Comparison of ENCODE assay signal across 25 cellular contexts in the genomic region with DNA sequence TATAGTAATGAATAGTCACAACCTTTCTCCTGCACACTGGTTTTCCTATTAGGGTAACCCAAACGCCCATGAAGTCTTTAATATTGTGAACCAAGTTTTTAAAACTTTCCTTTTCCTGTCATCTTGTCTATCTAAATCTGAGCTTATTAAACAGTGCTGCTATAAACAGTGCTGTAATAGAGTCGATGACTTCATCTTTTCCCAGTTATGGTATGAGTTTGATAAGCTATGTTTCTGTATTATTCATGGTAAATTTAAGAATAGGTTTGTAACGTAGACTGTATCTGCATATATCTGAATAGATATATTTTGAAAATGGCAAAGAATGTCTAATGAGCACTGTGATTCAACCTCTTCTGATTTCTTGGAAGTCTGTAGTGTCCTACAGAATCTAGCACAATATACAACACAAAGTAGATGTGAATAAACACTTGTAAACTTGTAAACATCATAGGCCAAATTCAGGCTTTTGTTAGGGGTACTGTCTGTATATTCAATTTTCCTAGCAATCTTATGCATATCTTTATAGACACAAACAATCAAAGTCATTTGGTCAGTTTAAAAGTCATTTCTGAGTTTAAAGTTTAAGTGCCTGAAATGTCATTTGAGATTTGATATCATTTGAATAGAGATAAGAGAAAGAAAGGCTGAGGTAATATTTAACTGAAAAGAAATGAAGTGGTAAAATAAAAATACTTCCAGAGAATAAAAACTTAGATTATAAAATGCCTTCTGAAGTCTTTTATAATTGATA.
DNase-seq lines count a peak whose midpoint lies in the region; ATAC-seq, FAIRE-seq and TF ChIP-seq lines count a peak whose summit lies in the region.
"Had no signal": no experiment of that assay in that cellular context is flagged by ENCODE, and none has a peak within 500 bp of the region (broad histone marks: within the 10 kb centered on the region; RNA-seq: fewer than 3 reads in every experiment).

No MANE protein-coding gene starts in this region.

- H3K36me3 ChIP-seq in HEK293 (ENCODE audit: control insufficient read depth in 2 of 2, insufficient read depth in 1 of 2, low read length in 2 of 2) (no peaks in the 10 kb centered on the region), right lobe of liver (no peaks in the 10 kb centered on the region), mesenchymal stem cell (ENCODE audit: control insufficient read depth in 1 of 2, insufficient read depth in 2 of 2, low read depth in 1 of 2, low read length in 2 of 2) (no peaks in the 10 kb centered on the region)
- H3K36me3 ChIP-seq: BLaER1, HAP-1 had no signal

- peaks cover 4% of the 10 kb centered on the region for H3K79me1 ChIP-seq in mesenchymal stem cell (replicated peaks; ENCODE audit: low read length, poor library complexity, severe bottlenecking)

- no peak overlapping the region for H3K23ac ChIP-seq in mesenchymal stem cell (ENCODE audit: low read length in 2 of 2)

- no peaks in the 10 kb centered on the region for H3K9me3 Mint-ChIP-seq in stimulated activated effector memory CD8-positive, alpha-beta T cell treated with anti-CD3 and anti-CD28 coated beads, Interleukin-12 subunit alpha, Interleukin-12 subunit beta, amount 100 ng/mL, for 72 hours
- H3K9me3 Mint-ChIP-seq in activated naive CD4-positive, alpha-beta T cell treated with anti-CD3 and anti-CD28 coated beads for 36 hours: no peaks in the 10 kb centered on the region
- H3K9me3 Mint-ChIP-seq: CD4-positive, alpha-beta T cell; GM23338 had no signal

- TF ChIP-seq CTCF in HEK293 (tag by site-specific recombination; IDR thresholded peaks at IDR 0.05) (no peak), right lobe of liver (IDR thresholded peaks at IDR 0.05) (no peak)

- no peak overlapping the region for H3K27ac Mint-ChIP-seq in stimulated activated effector memory CD8-positive, alpha-beta T cell treated with anti-CD3 and anti-CD28 coated beads, Interleukin-12 subunit alpha, Interleukin-12 subunit beta, amount 100 ng/mL, for 72 hours
- H3K27ac Mint-ChIP-seq in activated naive CD4-positive, alpha-beta T cell treated with anti-CD3 and anti-CD28 coated beads for 36 hours: no peak overlapping the region
- H3K27ac Mint-ChIP-seq: CD4-positive, alpha-beta T cell; GM23338 had no signal

- TF ChIP-seq POLR2A in right lobe of liver (IDR thresholded peaks at IDR 0.05): no peak

- H2BK12ac ChIP-seq in mesenchymal stem cell (ENCODE audit: low read length in 2 of 2): no peak overlapping the region

- H4K8ac ChIP-seq in mesenchymal stem cell (ENCODE audit: low read length): no peak overlapping the region

- intact Hi-C loops in right lobe of liver (cut with DNase I): no loop called here
- intact Hi-C loops in activated naive CD4-positive, alpha-beta T cell treated with anti-CD3 and anti-CD28 coated beads for 36 hours (cut with micrococcal nuclease): no loop called here

- H3K27ac ChIP-seq in HEK293 (ENCODE audit: extremely low read depth, low read depth, low read length) (no peak overlapping the region), right lobe of liver (peak overlapping the region in 2 of 3 donors; percentile 60 to 62), mesenchymal stem cell (ENCODE audit: low read length, poor library complexity, severe bottlenecking) (no peak overlapping the region)
- H3K27ac ChIP-seq: BLaER1, KMS-11, RWPE1 had no signal

- no peaks in the 10 kb centered on the region for H3K9me3 ChIP-seq in HEK293 (ENCODE audit: control insufficient read depth, insufficient read depth, low read depth, low read length)
- no peaks in the 10 kb centered on the region for H3K9me3 ChIP-seq in right lobe of liver
- H3K9me3 ChIP-seq in mesenchymal stem cell (ENCODE audit: control insufficient read depth, low read length): no peaks in the 10 kb centered on the region
- H3K9me3 ChIP-seq: BLaER1, HAP-1, SK-N-SH had no signal

- WGBS in right lobe of liver (ENCODE audit: insufficient coverage, low coverage, low lambda C conversion rate, missing lambda C conversion rate): 60% methylated on average over 3 of the region's 3 CpGs
- WGBS in mesenchymal stem cell: 85% methylated on average over 2 of the region's 3 CpGs

- no peaks in the 10 kb centered on the region for H3K36me3 Mint-ChIP-seq in stimulated activated effector memory CD8-positive, alpha-beta T cell treated with anti-CD3 and anti-CD28 coated beads, Interleukin-12 subunit alpha, Interleukin-12 subunit beta, amount 100 ng/mL, for 72 hours
- H3K36me3 Mint-ChIP-seq in activated naive CD4-positive, alpha-beta T cell treated with anti-CD3 and anti-CD28 coated beads for 36 hours (ENCODE audit: low read depth): no peaks in the 10 kb centered on the region

- no peak overlapping the region for H2BK120ac ChIP-seq in mesenchymal stem cell (ENCODE audit: low read depth, low read length)

- no peak overlapping the region for H4K91ac ChIP-seq in mesenchymal stem cell (ENCODE audit: low read length)

- POLR2A ChIA-PET in HEK293 (lab: Yijun Ruan, JAX): no interaction called here

- H3K18ac ChIP-seq in mesenchymal stem cell (ENCODE audit: low read depth in 1 of 2, low read length in 2 of 2): no peak overlapping the region

- CTCF ChIA-PET in HEK293 (lab: Yijun Ruan, JAX): interaction anchor here (0.5 to 1.1 kb wide), 3 partner anchors 18 to 638 kb away, joined by 3 read pairs; no protein-coding TSS in a partner anchor
- CTCF ChIA-PET in activated naive CD4-positive, alpha-beta T cell treated with anti-CD3 and anti-CD28 coated beads for 36 hours (lab: Charles Lee): no interaction called here

- H3K4ac ChIP-seq in mesenchymal stem cell (ENCODE audit: low read depth in 1 of 2, low read length in 2 of 2): no peak overlapping the region

- DNase-seq in right lobe of liver (no peak), mesenchymal stem cell (no peak), NCI-H146 (lab: John Stamatoyannopoulos, UW) (no peak)
- no peak for DNase-seq in stimulated activated effector memory CD8-positive, alpha-beta T cell treated with anti-CD3 and anti-CD28 coated beads, Interleukin-12 subunit alpha, Interleukin-12 subunit beta, amount 100 ng/mL, for 72 hours (ENCODE audit: low spot score in 2 of 2)
- no peak for DNase-seq in activated naive CD4-positive, alpha-beta T cell treated with anti-CD3 and anti-CD28 coated beads for 36 hours
- DNase-seq: CD4-positive, alpha-beta T cell; COR-L47; DND-41; NCI-H1092 treated with DMSO at 0.1 percent for 48 hours; NCI-H1436 treated with DMSO at 0.1 percent for 48 hours; NCI-H2029; NCI-H2227 treated with DMSO at 0.1 percent for 48 hours; NCI-H510A; NCI-H748 treated with DMSO at 0.1 percent for 48 hours; SIG-M5; SK-N-SH had no signal

- H3K27me3 ChIP-seq in right lobe of liver (no peaks in the 10 kb centered on the region), mesenchymal stem cell (ENCODE audit: control insufficient read depth in 1 of 2, insufficient read depth in 1 of 2, low read length in 2 of 2) (no peaks in the 10 kb centered on the region)
- H3K27me3 ChIP-seq: BLaER1 had no signal

- no peak overlapping the region for H2AK5ac ChIP-seq in mesenchymal stem cell (ENCODE audit: low read length, severe bottlenecking)

- H3K9ac ChIP-seq in mesenchymal stem cell (ENCODE audit: low read length): no peak overlapping the region
- H3K9ac ChIP-seq: BLaER1, KMS-11, SK-N-SH had no signal

- H3K27me3 Mint-ChIP-seq in activated naive CD4-positive, alpha-beta T cell treated with anti-CD3 and anti-CD28 coated beads for 36 hours (ENCODE audit: low read depth): no peaks in the 10 kb centered on the region
- H3K27me3 Mint-ChIP-seq: CD4-positive, alpha-beta T cell had no signal

- peak in 2 of 4 donors; percentile 5 to 6 for ATAC-seq in right lobe of liver
- peak; percentile 46 for ATAC-seq in stimulated activated effector memory CD8-positive, alpha-beta T cell treated with anti-CD3 and anti-CD28 coated beads, Interleukin-12 subunit alpha, Interleukin-12 subunit beta, amount 100 ng/mL, for 72 hours
- no peak for ATAC-seq in HG02852 (IDR thresholded peaks at IDR 0.05; ENCODE audit: unreplicated experiment)
- ATAC-seq: GM12878, GM23338 had no signal

- H2AFZ ChIP-seq in mesenchymal stem cell (ENCODE audit: low read depth, low read length): no peak overlapping the region
- H2AFZ ChIP-seq: GM23338 had no signal

- H3K14ac ChIP-seq in mesenchymal stem cell (ENCODE audit: low read length in 2 of 2): no peak overlapping the region

- H3K4me3 ChIP-seq in HEK293 (ENCODE audit: low read depth, low read length) (no peak overlapping the region), right lobe of liver (no peak overlapping the region), mesenchymal stem cell (ENCODE audit: insufficient read depth in 1 of 2, low read depth in 1 of 2, low read length in 2 of 2) (no peak overlapping the region)
- H3K4me3 ChIP-seq: BLaER1, GM12878, GM23338, HAP-1 had no signal

- H2BK15ac ChIP-seq in mesenchymal stem cell (ENCODE audit: low read depth, poor library complexity, severe bottlenecking): no peak overlapping the region

- H3K4me1 ChIP-seq in HEK293 (ENCODE audit: control insufficient read depth, insufficient read depth, low read length): peaks cover 35% of the 10 kb centered on the region
- H3K4me1 ChIP-seq in right lobe of liver: peaks cover 0 to 33% (median 6%) of the 10 kb centered on the region in 4 donors
- H3K4me1 ChIP-seq in mesenchymal stem cell (ENCODE audit: control insufficient read depth, insufficient read depth, low read depth, low read length): no peaks in the 10 kb centered on the region

- no peak overlapping the region for H2BK5ac ChIP-seq in mesenchymal stem cell (ENCODE audit: low read depth, low read length, poor library complexity, severe bottlenecking)

- no peak overlapping the region for H3K4me2 ChIP-seq in mesenchymal stem cell (ENCODE audit: low read length, poor library complexity, severe bottlenecking)
- H3K4me2 ChIP-seq: BLaER1, GM23338, KMS-11, SK-N-SH had no signal

- peak; percentile 77 for FAIRE-seq in colon (lab: Jason Lieb, UNC)
- FAIRE-seq: GM12878 had no signal

- H3K4me3 Mint-ChIP-seq in stimulated activated effector memory CD8-positive, alpha-beta T cell treated with anti-CD3 and anti-CD28 coated beads, Interleukin-12 subunit alpha, Interleukin-12 subunit beta, amount 100 ng/mL, for 72 hours: no peak overlapping the region
- H3K4me3 Mint-ChIP-seq in activated naive CD4-positive, alpha-beta T cell treated with anti-CD3 and anti-CD28 coated beads for 36 hours: no peak overlapping the region
- H3K4me3 Mint-ChIP-seq: CD4-positive, alpha-beta T cell; GM23338 had no signal

- no peaks in the 10 kb centered on the region for H3K4me1 Mint-ChIP-seq in stimulated activated effector memory CD8-positive, alpha-beta T cell treated with anti-CD3 and anti-CD28 coated beads, Interleukin-12 subunit alpha, Interleukin-12 subunit beta, amount 100 ng/mL, for 72 hours
- H3K4me1 Mint-ChIP-seq in activated naive CD4-positive, alpha-beta T cell treated with anti-CD3 and anti-CD28 coated beads for 36 hours (ENCODE audit: low read depth): peaks cover 3% of the 10 kb centered on the region

TF ChIP-seq in HEK293, 187 proteins besides CTCF, POLR2A, EP300 and RAD21 (continues in another document):
- TF ChIP-seq ZNF549 (tag by site-specific recombination; IDR thresholded peaks at IDR 0.05): no peak

Comparison
In these comparisons a context has a peak if more than half of its experiments do, and no peak if none do; other contexts are left out.
1. H3K27ac ChIP-seq: peak in right lobe of liver (2 of 3); none in HEK293 (single experiment) and mesenchymal stem cell (single experiment).